ENCODE assay signal across 9 cellular contexts in the genomic region with DNA sequence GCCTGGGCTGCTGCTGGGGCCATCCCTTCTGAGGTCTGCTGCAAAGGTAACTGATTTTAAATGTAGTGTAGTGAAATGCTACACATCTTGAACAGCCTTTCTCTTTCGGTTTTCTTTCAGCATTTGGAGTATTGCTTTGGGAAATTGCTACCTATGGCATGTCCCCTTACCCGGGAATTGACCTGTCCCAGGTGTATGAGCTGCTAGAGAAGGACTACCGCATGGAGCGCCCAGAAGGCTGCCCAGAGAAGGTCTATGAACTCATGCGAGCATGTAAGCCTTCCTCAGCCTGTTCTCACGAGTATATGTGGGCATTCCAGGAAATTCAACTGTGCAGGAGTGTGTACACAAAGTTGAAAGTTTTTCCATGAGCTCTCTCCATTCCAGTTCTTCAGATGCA. TPM values are rescaled to one million over a fixed set of nuclear protein-coding genes. Genes with fewer than 3 reads are reported as not detected.
"Had no signal": no experiment of that assay in that cellular context is flagged by ENCODE, and none has a peak within 500 bp of the region (broad histone marks: within the 10 kb centered on the region; RNA-seq: fewer than 3 reads in every experiment).

No MANE protein-coding gene starts in this region.

- FAIRE-seq: H1, H54, HTR-8/SVneo had no signal

- ATAC-seq: GM23338 had no signal

- DNase-seq: H9, HCEC 1CT, KG1 had no signal

- H2AFZ ChIP-seq: GM23338 had no signal

- H3K4me3 ChIP-seq: GM23338 had no signal

- H3K4me2 ChIP-seq: GM23338 had no signal

RNA-seq across cellular contexts. Expression of a gene that starts 18.3 kb away (rescaled TPM):
- total RNA-seq: GM23338, H1, H9, HT-29 had no signal
- polyA plus RNA-seq: GM23338, H1, IgD-negative memory B cell had no signal
